ENCODE assay signal across 15 cellular contexts in the genomic region with DNA sequence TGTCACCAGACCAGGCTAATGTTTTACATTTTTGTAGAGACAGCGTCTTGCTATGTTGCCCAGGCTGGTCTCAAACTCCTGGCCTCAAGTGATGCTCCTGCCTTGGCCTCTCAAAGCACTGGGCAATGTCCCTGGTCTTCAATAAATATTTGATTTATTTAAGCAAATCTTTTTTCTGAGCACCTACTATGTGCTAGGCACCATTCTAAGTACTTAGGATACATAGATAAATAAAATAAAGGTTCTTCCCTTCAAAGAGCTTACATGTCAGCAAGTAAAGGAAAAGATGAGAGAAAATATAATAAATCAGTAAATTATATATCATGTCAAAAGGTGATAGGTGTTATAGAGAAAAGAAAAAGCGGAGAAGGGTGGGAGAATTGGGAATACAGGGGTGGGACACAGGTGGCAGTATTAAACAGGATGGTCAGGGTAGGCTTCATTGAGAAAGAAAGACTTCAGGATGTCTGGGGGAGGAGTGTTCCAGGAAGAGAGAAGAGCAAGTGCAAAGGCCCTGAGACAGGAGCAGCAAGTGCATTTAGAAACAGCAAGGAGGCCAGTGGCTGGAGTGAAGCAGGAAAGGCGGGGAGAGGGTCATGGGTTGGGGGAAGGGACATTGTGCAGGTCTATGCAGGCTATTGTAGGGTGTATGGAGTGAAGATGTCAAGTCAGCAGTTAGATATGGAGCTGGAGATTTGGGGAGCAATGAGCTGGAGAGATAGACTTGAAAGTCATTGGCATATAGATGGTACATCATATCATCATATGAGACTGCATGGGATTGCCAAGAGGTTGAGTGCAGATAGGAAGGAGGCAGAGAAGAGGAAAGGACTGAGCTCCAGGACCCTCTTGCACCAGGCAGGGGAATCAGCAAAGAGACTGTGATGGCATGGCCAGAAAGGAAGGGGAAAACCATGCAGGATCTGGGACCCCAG. TPM values are rescaled to one million over a fixed set of nuclear protein-coding genes. Genes with fewer than 3 reads are reported as not detected.
"Had no signal": no experiment of that assay in that cellular context is flagged by ENCODE, and none has a peak within 500 bp of the region (broad histone marks: within the 10 kb centered on the region; RNA-seq: fewer than 3 reads in every experiment).

No MANE protein-coding gene starts in this region.

- ATAC-seq: heart left ventricle; naive thymus-derived CD8-positive, alpha-beta T cell had no signal

- H3K4me3 ChIP-seq: coronary artery, heart left ventricle, sigmoid colon, skin epidermis, uterus had no signal

- H3K4me1 ChIP-seq: uterus had no signal

- DNase-seq: effector CD8-positive, alpha-beta T cell; foreskin melanocyte; heart left ventricle; hippocampal formation; left colon; mammary epithelial cell; sigmoid colon; stimulated activated CD4-positive, alpha-beta T cell treated with anti-CD3 and anti-CD28 coated beads, Interleukin-2, amount 100 ng/mL, for 24 hours; stimulated activated CD4-positive, alpha-beta T cell treated with anti-CD3 and anti-CD28 coated beads, Interleukin-4, amount 100 ng/mL, for 4 hours; stimulated activated naive CD4-positive, alpha-beta T cell; uterus had no signal

- H3K36me3 ChIP-seq: heart left ventricle, sigmoid colon, uterus had no signal

- H3K9me3 ChIP-seq: heart left ventricle, sigmoid colon, uterus had no signal

- H3K27me3 ChIP-seq: sigmoid colon, uterus had no signal

- H3K27ac ChIP-seq: coronary artery, heart left ventricle, sigmoid colon, skin epidermis, uterus had no signal

RNA-seq across cellular contexts. Expression of a gene that starts 11.3 kb away (rescaled TPM):
- polyA plus RNA-seq: naive thymus-derived CD8-positive, alpha-beta T cell; neural cell had no signal
